In genomic region chr5:179699640-179700298, GRCh38 we compare ENCODE assay signal across 1 cellular context.
TF ChIP-seq lines count a peak whose summit lies in the region.

No MANE protein-coding gene starts in this region.

TF ChIP-seq in SK-N-SH treated with all-trans-retinoic acid at 6 μM for 48 hours, 23 proteins besides CTCF, POLR2A, EP300 and RAD21 (continued from another document):
- no peak for TF ChIP-seq CSRNP3 (CRISPR knock-in tag; IDR thresholded peaks at IDR 0.05)
- TF ChIP-seq TCF4 (CRISPR knock-in tag; IDR thresholded peaks at IDR 0.05; ENCODE audit: borderline replicate concordance) = no peak
- no peak for TF ChIP-seq POU6F1 (CRISPR knock-in tag; IDR thresholded peaks at IDR 0.05; ENCODE audit: borderline replicate concordance, low read depth)
- no peak for TF ChIP-seq SNAI2 (CRISPR knock-in tag; IDR thresholded peaks at IDR 0.05)
- no peak for TF ChIP-seq BACH2 (CRISPR knock-in tag; IDR thresholded peaks at IDR 0.05; ENCODE audit: borderline replicate concordance)
- no peak for TF ChIP-seq ZNF565 (CRISPR knock-in tag; conservative IDR thresholded peaks at IDR 0.05; ENCODE audit: low read depth)
- TF ChIP-seq TOX (CRISPR knock-in tag; IDR thresholded peaks at IDR 0.05; ENCODE audit: borderline replicate concordance) = no peak
